In the genomic region with DNA sequence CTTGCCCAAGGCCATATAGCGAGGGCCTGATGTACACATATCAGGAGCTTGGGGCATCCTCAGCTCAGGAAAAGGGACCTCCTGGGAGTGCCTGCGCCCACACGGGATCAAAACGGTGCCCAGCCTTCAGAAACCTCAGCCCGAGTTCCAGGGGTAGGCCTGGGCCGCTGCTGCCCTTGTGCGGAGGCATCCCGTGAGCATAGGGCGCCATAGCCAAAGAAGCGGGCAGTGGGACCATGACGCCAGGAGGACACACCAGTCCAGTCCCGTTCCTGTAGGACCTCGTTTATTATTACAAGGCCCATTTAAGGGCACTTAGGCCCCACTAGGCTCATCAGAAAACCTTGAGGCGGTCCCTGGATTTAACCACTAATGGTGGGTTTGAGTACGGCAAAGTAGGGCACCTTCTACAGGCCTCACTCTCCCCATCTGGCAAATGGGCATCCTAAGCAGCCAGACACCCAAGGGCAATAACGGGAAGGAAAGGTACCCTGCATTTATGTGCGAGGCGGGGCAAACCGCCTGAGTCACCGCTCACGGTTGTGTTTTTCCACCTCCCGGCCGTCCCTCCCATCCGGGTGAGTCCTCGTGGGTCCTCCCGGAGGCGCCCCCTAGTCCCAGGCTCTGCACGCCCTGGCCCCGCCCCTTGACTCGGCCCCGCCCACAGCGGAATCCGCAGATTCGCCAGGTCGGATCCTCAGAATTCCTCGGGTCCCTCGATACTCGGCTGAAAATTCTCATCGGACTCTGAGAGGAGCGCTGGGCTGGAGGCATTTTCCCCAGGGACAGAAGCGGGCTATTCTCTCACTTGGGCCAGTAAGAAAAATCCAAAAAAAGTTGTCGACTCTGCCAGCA, we compare ENCODE assay signal across 8 cellular contexts. TPM values are rescaled to one million over a fixed set of nuclear protein-coding genes. Genes with fewer than 3 reads are reported as not detected.
A peak's percentile ranks its signal among the peaks of the same experiment; 100 is the strongest.
DNase-seq lines count a peak whose midpoint lies in the region; ATAC-seq, FAIRE-seq and TF ChIP-seq lines count a peak whose summit lies in the region.

No MANE protein-coding gene starts in this region.

- peak overlapping the region; percentile 98 to 100 (median 100) for H3K27ac ChIP-seq in BLaER1 treated with 17β-estradiol and CSF1 and Interleukin-3, amounts not matched to agents 10 nM and 100 nM
- H3K27ac ChIP-seq in Panc1 (ENCODE audit: low read length) = peak overlapping the region; percentile 95

- CTCF ChIA-PET in Panc1 (lab: Charles Lee) = no interaction called here

- H3K27me3 ChIP-seq in BLaER1 treated with 17β-estradiol and CSF1 and Interleukin-3, amounts not matched to agents 10 nM and 100 nM = no peaks in the 10 kb centered on the region
- H3K27me3 ChIP-seq in Panc1 (ENCODE audit: control insufficient read depth, insufficient read depth, low read length) = no peaks in the 10 kb centered on the region

- POLR2A ChIA-PET in Panc1 (lab: Charles Lee) = no interaction called here
- POLR2A ChIA-PET in naive thymus-derived CD8-positive, alpha-beta T cell (lab: Charles Lee) = interaction anchor here (0.8 to 2.7 kb wide), 8 partner anchors 8 to 917 kb away, joined by 3 to 13 read pairs (median 5); a partner anchor contains a TSS

- H3K4me2 ChIP-seq in BLaER1 treated with 17β-estradiol and CSF1 and Interleukin-3, amounts not matched to agents 10 nM and 100 nM = peak overlapping the region; percentile 62 to 83 (median 73)

- peaks cover 23 to 55% (median 35%) of the 10 kb centered on the region in 11 experiments for H4K20me1 ChIP-seq in BLaER1 treated with 17β-estradiol and CSF1 and Interleukin-3, amounts not matched to agents 10 nM and 100 nM

- peaks cover 0 to 2% (median 0%) of the 10 kb centered on the region in 5 donors for H3K27me3 Mint-ChIP-seq in naive thymus-derived CD8-positive, alpha-beta T cell

- H3K27ac Mint-ChIP-seq in naive thymus-derived CD8-positive, alpha-beta T cell = peak overlapping the region; percentile 97 to 99 (median 98)

- BruUV-seq in Panc1 (replicated peaks; lab: Mats Ljungman, UMichigan) = TSS peak; percentile 93

- H3K4me3 Mint-ChIP-seq in naive thymus-derived CD8-positive, alpha-beta T cell = peak overlapping the region; percentile 89 to 99 (median 95)

- H3K4me3 ChIP-seq in BLaER1 treated with 17β-estradiol and CSF1 and Interleukin-3, amounts not matched to agents 10 nM and 100 nM = peak overlapping the region; percentile 68 to 84 (median 76)
- peak overlapping the region; percentile 80 to 97 for H3K4me3 ChIP-seq in Panc1 (ENCODE audit: low read depth in 2 of 2, low read length in 2 of 2)

- DNase-seq in HTR-8/SVneo (ENCODE audit: insufficient read length, low spot score) (peak; percentile 84), Panc1 (ENCODE audit: low read depth, low spot score) (no peak), activated T-helper 1 cell treated with Interleukin-2 at 50 U/mL for 16 hours (ENCODE audit: low read depth) (peak; percentile 76), fibroblast of gingiva (ENCODE audit: low read depth) (peak; percentile 80)
- DNase-seq in naive thymus-derived CD8-positive, alpha-beta T cell = peak; percentile 65 to 87 (median 80)
- peak in 5 of 6 experiments; percentile 77 to 88 (median 81) for DNase-seq in stimulated activated naive CD4-positive, alpha-beta T cell (lab: John Stamatoyannopoulos, UW)

- no peaks in the 10 kb centered on the region for H3K9me3 ChIP-seq in BLaER1 treated with 17β-estradiol and CSF1 and Interleukin-3, amounts not matched to agents 10 nM and 100 nM (replicated peaks in 1 of 11)
- no peaks in the 10 kb centered on the region for H3K9me3 ChIP-seq in Panc1 (ENCODE audit: control insufficient read depth, insufficient read depth, low read depth, low read length)

- peaks cover 24 to 34% (median 32%) of the 10 kb centered on the region in 10 experiments for H3K4me1 ChIP-seq in BLaER1 treated with 17β-estradiol and CSF1 and Interleukin-3, amounts not matched to agents 10 nM and 100 nM
- H3K4me1 ChIP-seq in Panc1 (ENCODE audit: control insufficient read depth, insufficient read depth, low read length) = peaks cover 28% of the 10 kb centered on the region

- intact Hi-C loops in Panc1 (cut with micrococcal nuclease; ENCODE audit: unreplicated experiment) = no loop called here

- peak; percentile 65; the same call in 1 of the 2 replicates for TF ChIP-seq CTCF in Panc1 (IDR thresholded peaks at IDR 0.05)

- ATAC-seq in GM19395 (IDR thresholded peaks at IDR 0.05; ENCODE audit: unreplicated experiment) = peak; percentile 55
- peak; percentile 81 for ATAC-seq in Panc1
- peak; percentile 56 to 61 for ATAC-seq in naive thymus-derived CD8-positive, alpha-beta T cell

- FAIRE-seq in HTR-8/SVneo (lab: Jason Lieb, UNC) = peak; percentile 74

- H3K9ac ChIP-seq in BLaER1 treated with 17β-estradiol and CSF1 and Interleukin-3, amounts not matched to agents 10 nM and 100 nM = peak overlapping the region; percentile 96 to 100 (median 100)

- H3K9me3 Mint-ChIP-seq in naive thymus-derived CD8-positive, alpha-beta T cell = no peaks in the 10 kb centered on the region

- H3K36me3 Mint-ChIP-seq in naive thymus-derived CD8-positive, alpha-beta T cell = peaks cover 0 to 27% (median 7%) of the 10 kb centered on the region in 3 donors

- H3K36me3 ChIP-seq in BLaER1 treated with 17β-estradiol and CSF1 and Interleukin-3, amounts not matched to agents 10 nM and 100 nM = peaks cover 37 to 68% (median 51%) of the 10 kb centered on the region in 11 experiments
- peaks cover 17% of the 10 kb centered on the region for H3K36me3 ChIP-seq in Panc1 (ENCODE audit: control insufficient read depth, insufficient read depth, low read length)

- H3K4me1 Mint-ChIP-seq in naive thymus-derived CD8-positive, alpha-beta T cell = peaks cover 19 to 40% (median 35%) of the 10 kb centered on the region in 4 donors

- in situ Hi-C loops in Panc1 (cut with HindIII; ENCODE audit: low pct_unique_long_range_greater_than_20kb, low sequenced_read_pairs) = no loop called here

RNA-seq across cellular contexts. Expression of a gene that starts 0.7 kb away (rescaled TPM):
- total RNA-seq in Panc1 (2021; ENCODE audit: unreplicated experiment) = 38.7 TPM
- polyA plus RNA-seq in Panc1 (2012; ENCODE audit: insufficient read length) = 41.5 TPM
- 10 to 100 TPM; 39.5 to 44.3 TPM for total RNA-seq in naive thymus-derived CD8-positive, alpha-beta T cell
- 1 to 10 TPM in 1 of 3 donors, under 1 TPM in 2; 0.35 to 2.0 (median 0.77) TPM for polyA plus RNA-seq in naive thymus-derived CD8-positive, alpha-beta T cell

RNA-seq across cellular contexts. Expression of a gene that starts 8.0 kb away (rescaled TPM):
- total RNA-seq in Panc1 (2021; ENCODE audit: unreplicated experiment) = 26.9 TPM
- 31.0 TPM for polyA plus RNA-seq in Panc1 (2012; ENCODE audit: insufficient read length)
- 10 to 100 TPM; 18.6 to 20.8 TPM for total RNA-seq in naive thymus-derived CD8-positive, alpha-beta T cell
- polyA plus RNA-seq in naive thymus-derived CD8-positive, alpha-beta T cell = 10 to 100 TPM; 15.2 to 16.0 (median 15.5) TPM

RNA-seq across cellular contexts. Expression of a gene that starts 28.2 kb away (rescaled TPM):
- 5.4 TPM for total RNA-seq in Panc1 (2021; ENCODE audit: unreplicated experiment)
- polyA plus RNA-seq in Panc1 (2012; ENCODE audit: insufficient read length) = 8.5 TPM
- 1 to 10 TPM; 1.2 to 1.9 TPM for total RNA-seq in naive thymus-derived CD8-positive, alpha-beta T cell
- under 1 TPM in 2 of 3 donors, not detected in 1; 0.07 to 0.08 TPM for polyA plus RNA-seq in naive thymus-derived CD8-positive, alpha-beta T cell

RNA-seq across cellular contexts. Expression of a gene that starts 33.5 kb away (rescaled TPM):
- total RNA-seq in Panc1 (2021; ENCODE audit: unreplicated experiment) = 52.3 TPM
- polyA plus RNA-seq in Panc1 (2012; ENCODE audit: insufficient read length) = 67.1 TPM
- 10 to 100 TPM; 13.1 to 16.8 TPM for total RNA-seq in naive thymus-derived CD8-positive, alpha-beta T cell
- polyA plus RNA-seq in naive thymus-derived CD8-positive, alpha-beta T cell = under 1 TPM; 0.06 to 0.29 (median 0.16) TPM

RNA-seq across cellular contexts. Expression of a gene that starts 53.6 kb away (rescaled TPM):
- total RNA-seq in Panc1 (2021; ENCODE audit: unreplicated experiment) = 3.7 TPM
- 1.8 TPM for polyA plus RNA-seq in Panc1 (2012; ENCODE audit: insufficient read length)
- total RNA-seq in naive thymus-derived CD8-positive, alpha-beta T cell = 1 to 10 TPM; 2.9 to 3.9 TPM
- polyA plus RNA-seq in naive thymus-derived CD8-positive, alpha-beta T cell = under 1 TPM in 2 of 3 donors, not detected in 1; 0.07 to 0.49 TPM
